8 cellular contexts compared by ENCODE assay signal in genomic region chr10:67697646-67698245, GRCh38. TPM values are rescaled to one million over a fixed set of nuclear protein-coding genes. Genes with fewer than 3 reads are reported as not detected.
DNase-seq lines count a peak whose midpoint lies in the region; ATAC-seq and TF ChIP-seq lines count a peak whose summit lies in the region.

No MANE protein-coding gene starts in this region.

- H3K27me3 Mint-ChIP-seq in activated naive CD8-positive, alpha-beta T cell treated with anti-CD3 and anti-CD28 coated beads, Interleukin-2, amount 10 ng/mL, durations not matched to agents 7 days and 5 days, result peaks cover 32% of the 10 kb centered on the region
- peaks cover 34% of the 10 kb centered on the region for H3K27me3 Mint-ChIP-seq in activated naive CD8-positive, alpha-beta T cell treated with anti-CD3 and anti-CD28 coated beads for 36 hours
- H3K27me3 Mint-ChIP-seq in endothelial cell (ENCODE audit: unreplicated experiment), result peaks cover 1% of the 10 kb centered on the region

- no peaks in the 10 kb centered on the region for H3K36me3 Mint-ChIP-seq in activated naive CD8-positive, alpha-beta T cell treated with anti-CD3 and anti-CD28 coated beads, Interleukin-2, amount 10 ng/mL, durations not matched to agents 7 days and 5 days
- H3K36me3 Mint-ChIP-seq in activated naive CD8-positive, alpha-beta T cell treated with anti-CD3 and anti-CD28 coated beads for 36 hours, result no peaks in the 10 kb centered on the region
- no peaks in the 10 kb centered on the region for H3K36me3 Mint-ChIP-seq in endothelial cell (ENCODE audit: low read depth, unreplicated experiment)

- H3K27ac Mint-ChIP-seq in activated naive CD8-positive, alpha-beta T cell treated with anti-CD3 and anti-CD28 coated beads, Interleukin-2, amount 10 ng/mL, durations not matched to agents 7 days and 5 days, result no peak overlapping the region
- H3K27ac Mint-ChIP-seq in activated naive CD8-positive, alpha-beta T cell treated with anti-CD3 and anti-CD28 coated beads for 36 hours, result no peak overlapping the region
- H3K27ac Mint-ChIP-seq in endothelial cell (ENCODE audit: unreplicated experiment), result no peak overlapping the region

- TF ChIP-seq CTCF in endothelial cell (IDR thresholded peaks at IDR 0.05; ENCODE audit: unreplicated experiment), result peak; percentile 65

- DNase-seq in activated naive CD8-positive, alpha-beta T cell treated with anti-CD3 and anti-CD28 coated beads, Interleukin-2, amount 10 ng/mL, durations not matched to agents 7 days and 5 days, result no peak
- no peak for DNase-seq in activated naive CD8-positive, alpha-beta T cell treated with anti-CD3 and anti-CD28 coated beads for 36 hours
- DNase-seq in HuH-7.5 (ENCODE audit: low spot score) (peak; percentile 22), SHP77 (lab: John Stamatoyannopoulos, UW) (peak; percentile 2 to 20), endothelial cell (ENCODE audit: low spot score) (peak; percentile 4), myocyte (ENCODE audit: low read depth) (peak; percentile 51), mesenteric fat pad (ENCODE audit: low spot score) (no peak)

- peaks cover 2% of the 10 kb centered on the region for H3K9me3 Mint-ChIP-seq in activated naive CD8-positive, alpha-beta T cell treated with anti-CD3 and anti-CD28 coated beads, Interleukin-2, amount 10 ng/mL, durations not matched to agents 7 days and 5 days
- no peaks in the 10 kb centered on the region for H3K9me3 Mint-ChIP-seq in activated naive CD8-positive, alpha-beta T cell treated with anti-CD3 and anti-CD28 coated beads for 36 hours
- H3K9me3 Mint-ChIP-seq in endothelial cell (ENCODE audit: unreplicated experiment), result no peaks in the 10 kb centered on the region

- POLR2A ChIA-PET in activated naive CD8-positive, alpha-beta T cell treated with anti-CD3 and anti-CD28 coated beads, Interleukin-2, amount 10 ng/mL, durations not matched to agents 7 days and 5 days (lab: Charles Lee), result interaction anchor here (0.5 to 2.8 kb wide), 5 partner anchors 73 to 386 kb away, joined by 3 to 17 read pairs (median 3); no protein-coding TSS in a partner anchor

- H3K4me3 Mint-ChIP-seq in activated naive CD8-positive, alpha-beta T cell treated with anti-CD3 and anti-CD28 coated beads, Interleukin-2, amount 10 ng/mL, durations not matched to agents 7 days and 5 days, result no peak overlapping the region
- H3K4me3 Mint-ChIP-seq in activated naive CD8-positive, alpha-beta T cell treated with anti-CD3 and anti-CD28 coated beads for 36 hours, result no peak overlapping the region
- H3K4me3 Mint-ChIP-seq in endothelial cell (ENCODE audit: unreplicated experiment), result no peak overlapping the region

- H3K4me1 Mint-ChIP-seq in activated naive CD8-positive, alpha-beta T cell treated with anti-CD3 and anti-CD28 coated beads, Interleukin-2, amount 10 ng/mL, durations not matched to agents 7 days and 5 days, result no peaks in the 10 kb centered on the region
- no peaks in the 10 kb centered on the region for H3K4me1 Mint-ChIP-seq in activated naive CD8-positive, alpha-beta T cell treated with anti-CD3 and anti-CD28 coated beads for 36 hours
- H3K4me1 Mint-ChIP-seq in endothelial cell (ENCODE audit: unreplicated experiment), result no peaks in the 10 kb centered on the region

- peak; percentile 74 for ATAC-seq in activated naive CD8-positive, alpha-beta T cell treated with anti-CD3 and anti-CD28 coated beads, Interleukin-2, amount 10 ng/mL, durations not matched to agents 7 days and 5 days (ENCODE audit: low read depth)
- peak; percentile 90 for ATAC-seq in GM21526 (IDR thresholded peaks at IDR 0.05; ENCODE audit: low FRiP score, unreplicated experiment)

RNA-seq across cellular contexts. Expression of gene CTNNA3, which starts 1.8 kb away (rescaled TPM):
- total RNA-seq in activated naive CD8-positive, alpha-beta T cell treated with anti-CD3 and anti-CD28 coated beads, Interleukin-2, amount 10 ng/mL, durations not matched to agents 7 days and 5 days, result 1 to 10 TPM; 2.4 to 3.6 TPM
- not detected for total RNA-seq in activated naive CD8-positive, alpha-beta T cell treated with anti-CD3 and anti-CD28 coated beads for 36 hours
- 2.3 TPM for total RNA-seq in endothelial cell (ENCODE audit: unreplicated experiment)
- 3.1 and 6.9 TPM in 2 replicates for total RNA-seq in myocyte
- polyA plus RNA-seq in myocyte (2012), result 0.73 TPM
- total RNA-seq in mesenteric fat pad, result 0.10 TPM

Comparison
In these comparisons a context has a peak if more than half of its experiments do, and no peak if none do; other contexts are left out.
1. DNase-seq: peak in HuH-7.5 (single experiment), SHP77 (2 of 2), endothelial cell (single experiment) and myocyte (single experiment); none in activated naive CD8-positive, alpha-beta T cell treated with anti-CD3 and anti-CD28 coated beads, Interleukin-2, amount 10 ng/mL, durations not matched to agents 7 days and 5 days (single experiment), activated naive CD8-positive, alpha-beta T cell treated with anti-CD3 and anti-CD28 coated beads for 36 hours (single experiment) and mesenteric fat pad (single experiment).